Comparison of ENCODE assay signal across 1 cellular context in genomic region chr5:173616577-173617118, GRCh38.
TF ChIP-seq lines count a peak whose summit lies in the region.

TSS of gene BOD1 (minus strand) at chr5:173616650. CDS start at chr5:173616436, 214 bp downstream.

TF ChIP-seq in HepG2, 621 proteins besides CTCF, POLR2A, EP300 and RAD21 (continued from another document and continues in another):
- TF ChIP-seq JDP2 (CRISPR knock-in tag; IDR thresholded peaks at IDR 0.05; ENCODE audit: borderline replicate concordance), result no peak
- TF ChIP-seq ZNF142 (CRISPR knock-in tag; IDR thresholded peaks at IDR 0.05), result no peak
- TF ChIP-seq SNAI1 (CRISPR knock-in tag; IDR thresholded peaks at IDR 0.05; ENCODE audit: borderline replicate concordance), result no peak
- TF ChIP-seq BCLAF1 (IDR thresholded peaks at IDR 0.05), result no peak
- no peak for TF ChIP-seq FOXJ3 (CRISPR knock-in tag; IDR thresholded peaks at IDR 0.05; ENCODE audit: borderline replicate concordance)
- no peak; the same call in 1 of the 2 replicates for TF ChIP-seq ZNF331 (CRISPR knock-in tag; IDR thresholded peaks at IDR 0.05)
- TF ChIP-seq HES4 (CRISPR knock-in tag; IDR thresholded peaks at IDR 0.05; ENCODE audit: borderline replicate concordance), result no peak
- TF ChIP-seq ZNF652 (CRISPR knock-in tag; IDR thresholded peaks at IDR 0.05; ENCODE audit: borderline replicate concordance, low read depth), result no peak
- TF ChIP-seq KDM5B (CRISPR knock-in tag; IDR thresholded peaks at IDR 0.05; ENCODE audit: borderline replicate concordance), result peak; percentile 25; the same call in 1 of the 2 replicates
- TF ChIP-seq MLXIP (CRISPR knock-in tag; IDR thresholded peaks at IDR 0.05; ENCODE audit: borderline replicate concordance), result no peak
- TF ChIP-seq DBP (CRISPR knock-in tag; IDR thresholded peaks at IDR 0.05; ENCODE audit: not compliant biosample characterization), result no peak
- no peak for TF ChIP-seq ZNF580 (CRISPR knock-in tag; IDR thresholded peaks at IDR 0.05; ENCODE audit: borderline replicate concordance, low read depth)
- peak; percentile 65 for TF ChIP-seq POGZ (CRISPR knock-in tag; IDR thresholded peaks at IDR 0.05)
- peak; percentile 98 for TF ChIP-seq CREB1 (IDR thresholded peaks at IDR 0.05)
- peak; percentile 97 for TF ChIP-seq CREB1 (CRISPR knock-in tag; IDR thresholded peaks at IDR 0.05)
- peak; percentile 99 for TF ChIP-seq ZFP62 (CRISPR knock-in tag; IDR thresholded peaks at IDR 0.05)
- no peak; the same call in 1 of the 2 replicates for TF ChIP-seq ZNF414 (CRISPR knock-in tag; IDR thresholded peaks at IDR 0.05)
- no peak for TF ChIP-seq ZNF253 (CRISPR knock-in tag; IDR thresholded peaks at IDR 0.05; ENCODE audit: borderline replicate concordance)
- no peak for TF ChIP-seq MBNL3 (CRISPR knock-in tag; conservative IDR thresholded peaks at IDR 0.05)
- no peak for TF ChIP-seq SRSF4 (IDR thresholded peaks at IDR 0.05; ENCODE audit: low read depth, low read length, poor library complexity, severe bottlenecking)
- TF ChIP-seq ZEB1 (IDR thresholded peaks at IDR 0.05; ENCODE audit: insufficient replicate concordance, low read depth), result peak; percentile 52
- TF ChIP-seq NCOA5 (CRISPR knock-in tag; IDR thresholded peaks at IDR 0.05), result no peak
- 0 out of 2 replicates have a peak, but pooled peaks have one; percentile 26 for TF ChIP-seq SMAD3 (CRISPR knock-in tag; IDR thresholded peaks at IDR 0.05)
- no peak for TF ChIP-seq ZNF367 (CRISPR knock-in tag; IDR thresholded peaks at IDR 0.05; ENCODE audit: borderline replicate concordance)
- no peak for TF ChIP-seq PBX3 (CRISPR knock-in tag; IDR thresholded peaks at IDR 0.05; ENCODE audit: borderline replicate concordance)
- TF ChIP-seq SAFB2 (CRISPR knock-in tag; IDR thresholded peaks at IDR 0.05; ENCODE audit: borderline replicate concordance, low read depth), result no peak; the same call in 1 of the 2 replicates
- peak; percentile 89 for TF ChIP-seq MAX (IDR thresholded peaks at IDR 0.05)
- no peak for TF ChIP-seq ZBTB39 (CRISPR knock-in tag; IDR thresholded peaks at IDR 0.05)
- no peak for TF ChIP-seq JUND (CRISPR knock-in tag; IDR thresholded peaks at IDR 0.05)
- TF ChIP-seq PHF20 (CRISPR knock-in tag; IDR thresholded peaks at IDR 0.05), result peak; percentile 83
- no peak for TF ChIP-seq KDM6A (CRISPR knock-in tag; IDR thresholded peaks at IDR 0.05; ENCODE audit: low read depth)
- TF ChIP-seq ELF4 (CRISPR knock-in tag; IDR thresholded peaks at IDR 0.05; ENCODE audit: borderline replicate concordance), result 0 out of 2 replicates have a peak, but pooled peaks have one; percentile 37
- 0 out of 2 replicates have a peak, but pooled peaks have one; percentile 62 for TF ChIP-seq TEF (CRISPR knock-in tag; IDR thresholded peaks at IDR 0.05)
- no peak for TF ChIP-seq ISX (CRISPR knock-in tag; conservative IDR thresholded peaks at IDR 0.05)
- no peak for TF ChIP-seq ZNF768 (CRISPR knock-in tag; IDR thresholded peaks at IDR 0.05)
- TF ChIP-seq PRDM15 (CRISPR knock-in tag; IDR thresholded peaks at IDR 0.05), result no peak
